In genomic region chr18:62767321-62767720, GRCh38 we compare ENCODE assay signal across 16 cellular contexts. TPM values are rescaled to one million over a fixed set of nuclear protein-coding genes. Genes with fewer than 3 reads are reported as not detected.
DNase-seq lines count a peak whose midpoint lies in the region; ATAC-seq, FAIRE-seq and TF ChIP-seq lines count a peak whose summit lies in the region.
"Had no signal": no experiment of that assay in that cellular context is flagged by ENCODE, and none has a peak within 500 bp of the region (broad histone marks: within the 10 kb centered on the region; RNA-seq: fewer than 3 reads in every experiment).

No MANE protein-coding gene starts in this region.

- H3K4me1 ChIP-seq in astrocyte (ENCODE audit: insufficient read depth, low read length) (peaks cover 23% of the 10 kb centered on the region), stomach (peaks cover 0 to 15% (median 5%) of the 10 kb centered on the region in 4 donors)

- no peak for TF ChIP-seq EP300 in stomach (IDR thresholded peaks at IDR 0.05)

- H3K27me3 ChIP-seq in astrocyte (ENCODE audit: insufficient read depth, low read length) (no peaks in the 10 kb centered on the region), stomach (no peaks in the 10 kb centered on the region)
- H3K27me3 ChIP-seq: heart left ventricle, SJSA1 had no signal

- WGBS in stomach, 5 donors, result 81 to 94% (median 84%) methylated on average over 5 of the region's 5 CpGs

- no peaks in the 10 kb centered on the region for H3K27me3 Mint-ChIP-seq in activated CD8-positive, alpha-beta memory T cell treated with anti-CD3 and anti-CD28 coated beads, Interleukin-2, amount 10 ng/mL, durations not matched to agents 7 days and 5 days
- no peaks in the 10 kb centered on the region for H3K27me3 Mint-ChIP-seq in astrocyte (ENCODE audit: low read depth, unreplicated experiment)

- peaks cover 30% of the 10 kb centered on the region for H3K79me2 ChIP-seq in astrocyte (ENCODE audit: insufficient read depth, low read length)

- H3K4me1 Mint-ChIP-seq in activated CD8-positive, alpha-beta memory T cell treated with anti-CD3 and anti-CD28 coated beads, Interleukin-2, amount 10 ng/mL, durations not matched to agents 7 days and 5 days, result peaks cover 42% of the 10 kb centered on the region
- peaks cover 42% of the 10 kb centered on the region for H3K4me1 Mint-ChIP-seq in astrocyte (ENCODE audit: low read depth, unreplicated experiment)

- H3K27ac ChIP-seq in astrocyte (ENCODE audit: low read depth, low read length), result peak overlapping the region; percentile 32
- H3K27ac ChIP-seq in stomach, result no peak overlapping the region
- H3K27ac ChIP-seq: coronary artery, heart left ventricle, lower lobe of right lung, SJSA1, WERI-Rb-1 had no signal

- TF ChIP-seq CTCF in astrocyte (IDR thresholded peaks at IDR 0.05; ENCODE audit: insufficient read depth, low read depth, low read length) (no peak), fibroblast of the aortic adventitia (IDR thresholded peaks at IDR 0.05; ENCODE audit: insufficient read depth, low read length) (no peak), stomach (IDR thresholded peaks at IDR 0.05) (no peak)

- CTCF ChIA-PET in activated CD8-positive, alpha-beta memory T cell treated with anti-CD3 and anti-CD28 coated beads, Interleukin-2, amount 10 ng/mL, durations not matched to agents 7 days and 5 days (lab: Charles Lee), result interaction anchor here (2.9 kb wide), 1 partner anchor 16 kb away, joined by 8 read pairs; no protein-coding TSS in a partner anchor

- peak overlapping the region; percentile 52 for H3K9ac ChIP-seq in astrocyte (ENCODE audit: low read length)

- H3K36me3 Mint-ChIP-seq in activated CD8-positive, alpha-beta memory T cell treated with anti-CD3 and anti-CD28 coated beads, Interleukin-2, amount 10 ng/mL, durations not matched to agents 7 days and 5 days, result peaks cover 11% of the 10 kb centered on the region
- H3K36me3 Mint-ChIP-seq in astrocyte (ENCODE audit: low read depth, unreplicated experiment), result peaks cover 1% of the 10 kb centered on the region

- H3K4me3 ChIP-seq in astrocyte (ENCODE audit: insufficient read depth, low read depth, low read length) (no peak overlapping the region), fibroblast of the aortic adventitia (ENCODE audit: low read depth, low read length) (no peak overlapping the region), stomach (no peak overlapping the region)
- H3K4me3 ChIP-seq: coronary artery, heart left ventricle, lower lobe of right lung, SJSA1 had no signal

- no peaks in the 10 kb centered on the region for H4K20me1 ChIP-seq in astrocyte (ENCODE audit: insufficient read depth, low read length)

- H3K9me3 Mint-ChIP-seq in activated CD8-positive, alpha-beta memory T cell treated with anti-CD3 and anti-CD28 coated beads, Interleukin-2, amount 10 ng/mL, durations not matched to agents 7 days and 5 days (ENCODE audit: low read depth), result no peaks in the 10 kb centered on the region
- no peaks in the 10 kb centered on the region for H3K9me3 Mint-ChIP-seq in astrocyte (ENCODE audit: unreplicated experiment)

- DNase-seq in activated CD8-positive, alpha-beta memory T cell treated with anti-CD3 and anti-CD28 coated beads, Interleukin-2, amount 10 ng/mL, durations not matched to agents 7 days and 5 days, result no peak
- no peak for DNase-seq in activated CD8-positive, alpha-beta memory T cell treated with anti-CD3 and anti-CD28 coated beads for 24 hours
- DNase-seq in astrocyte (ENCODE audit: low read depth) (peak; percentile 88), fibroblast of the aortic adventitia (ENCODE audit: low read depth) (peak; percentile 31), stromal cell of bone marrow (ENCODE audit: low read depth) (peak; percentile 45), NOMO-1 treated with dmso at 0.1 percent for 144 hours (lab: John Stamatoyannopoulos, UW; ENCODE audit: unreplicated experiment) (no peak), stomach (no peak)
- DNase-seq: activated effector memory CD4-positive, alpha-beta T cell treated with Interleukin-2 at 50 U/mL for 16 hours; DMS 273 treated with DMSO at 0.1 percent for 48 hours; heart left ventricle; lower lobe of right lung; NCI-H526; WERI-Rb-1 had no signal

- TF ChIP-seq POLR2A in stomach (IDR thresholded peaks at IDR 0.05), result no peak

- peak; percentile 66 for FAIRE-seq in astrocyte (lab: Jason Lieb, UNC)

- H3K4me2 ChIP-seq in astrocyte (ENCODE audit: low read length), result peak overlapping the region; percentile 66

- H3K4me3 Mint-ChIP-seq in activated CD8-positive, alpha-beta memory T cell treated with anti-CD3 and anti-CD28 coated beads, Interleukin-2, amount 10 ng/mL, durations not matched to agents 7 days and 5 days, result no peak overlapping the region
- peak overlapping the region; percentile 17 for H3K4me3 Mint-ChIP-seq in astrocyte (ENCODE audit: unreplicated experiment)

- peak overlapping the region; percentile 68 for H3K27ac Mint-ChIP-seq in activated CD8-positive, alpha-beta memory T cell treated with anti-CD3 and anti-CD28 coated beads, Interleukin-2, amount 10 ng/mL, durations not matched to agents 7 days and 5 days
- H3K27ac Mint-ChIP-seq in astrocyte (ENCODE audit: unreplicated experiment), result peak overlapping the region; percentile 88

- H3K36me3 ChIP-seq in astrocyte (ENCODE audit: insufficient read depth, low read length), result no peaks in the 10 kb centered on the region
- no peaks in the 10 kb centered on the region for H3K36me3 ChIP-seq in stomach
- H3K36me3 ChIP-seq: heart left ventricle, lower lobe of right lung, SJSA1, WERI-Rb-1 had no signal

- H3K9me3 ChIP-seq in astrocyte (ENCODE audit: insufficient read depth, low read depth, low read length), result no peaks in the 10 kb centered on the region
- H3K9me3 ChIP-seq in stomach, result no peaks in the 10 kb centered on the region
- H3K9me3 ChIP-seq: heart left ventricle, lower lobe of right lung, SJSA1 had no signal

- peak; percentile 59 for ATAC-seq in activated CD8-positive, alpha-beta memory T cell treated with anti-CD3 and anti-CD28 coated beads, Interleukin-2, amount 10 ng/mL, durations not matched to agents 7 days and 5 days
- ATAC-seq in GM18498 (IDR thresholded peaks at IDR 0.05; ENCODE audit: unreplicated experiment), result no peak
- ATAC-seq: heart left ventricle, lower lobe of right lung had no signal

- intact Hi-C loops in stomach (cut with DNase I; ENCODE audit: low total_unique reads), result no loop called here

- no peak overlapping the region for H2AFZ ChIP-seq in astrocyte (ENCODE audit: low read depth, low read length)

RNA-seq across cellular contexts. Expression of gene PHLPP1, which starts 52.0 kb away (rescaled TPM):
- 10 to 100 TPM in 1 of 2 experiments, 1 to 10 TPM in 1; 9.8 to 18.3 TPM for total RNA-seq in activated CD8-positive, alpha-beta memory T cell treated with anti-CD3 and anti-CD28 coated beads, Interleukin-2, amount 10 ng/mL, durations not matched to agents 7 days and 5 days
- total RNA-seq in astrocyte (11.2 and 13.3 TPM in 2 replicates), fibroblast of the aortic adventitia (ENCODE audit: low replicate concordance) (7.2 and 14.1 TPM in 2 replicates), stomach (10 to 100 TPM in 4 of 5 donors, 1 to 10 TPM in 1; 5.4 to 77.0 (median 19.3) TPM)
- polyA plus RNA-seq in stomach, result 10 to 100 TPM in 1 of 3 donors, 1 to 10 TPM in 2; 2.1 to 11.0 (median 2.6) TPM

Comparison
In these comparisons a context has a peak if more than half of its experiments do, and no peak if none do; other contexts are left out.
1. DNase-seq: peak in astrocyte (single experiment), fibroblast of the aortic adventitia (single experiment) and stromal cell of bone marrow (single experiment); none in activated CD8-positive, alpha-beta memory T cell treated with anti-CD3 and anti-CD28 coated beads, Interleukin-2, amount 10 ng/mL, durations not matched to agents 7 days and 5 days (single experiment), activated CD8-positive, alpha-beta memory T cell treated with anti-CD3 and anti-CD28 coated beads for 24 hours (single experiment), NOMO-1 treated with dmso at 0.1 percent for 144 hours (single experiment) and stomach (single experiment).